1 cellular context compared by ENCODE assay signal in the genomic region with DNA sequence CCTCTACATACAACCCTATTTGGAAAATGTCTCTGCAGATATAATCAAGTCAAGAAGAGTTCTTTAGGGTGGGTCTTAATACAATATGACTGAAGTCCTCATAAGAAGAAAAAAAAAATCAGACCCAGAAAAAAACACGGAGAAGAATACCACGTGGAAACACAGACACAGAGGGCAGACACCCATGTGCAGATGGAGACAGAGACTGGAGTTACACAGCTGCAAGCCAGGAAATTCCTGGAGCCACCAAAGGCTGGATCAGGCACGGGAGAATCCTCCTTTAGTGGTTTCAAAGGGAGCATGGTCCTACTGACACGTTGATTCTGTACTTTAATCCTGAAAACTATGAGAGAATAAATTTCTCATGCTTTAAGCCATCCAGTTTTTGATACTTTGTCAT.
TF ChIP-seq lines count a peak whose summit lies in the region.

No MANE protein-coding gene starts in this region.

TF ChIP-seq in SK-N-SH treated with all-trans-retinoic acid at 6 μM for 48 hours, 23 proteins besides CTCF, POLR2A, EP300 and RAD21 (continued from another document):
- TF ChIP-seq, protein P1, sequence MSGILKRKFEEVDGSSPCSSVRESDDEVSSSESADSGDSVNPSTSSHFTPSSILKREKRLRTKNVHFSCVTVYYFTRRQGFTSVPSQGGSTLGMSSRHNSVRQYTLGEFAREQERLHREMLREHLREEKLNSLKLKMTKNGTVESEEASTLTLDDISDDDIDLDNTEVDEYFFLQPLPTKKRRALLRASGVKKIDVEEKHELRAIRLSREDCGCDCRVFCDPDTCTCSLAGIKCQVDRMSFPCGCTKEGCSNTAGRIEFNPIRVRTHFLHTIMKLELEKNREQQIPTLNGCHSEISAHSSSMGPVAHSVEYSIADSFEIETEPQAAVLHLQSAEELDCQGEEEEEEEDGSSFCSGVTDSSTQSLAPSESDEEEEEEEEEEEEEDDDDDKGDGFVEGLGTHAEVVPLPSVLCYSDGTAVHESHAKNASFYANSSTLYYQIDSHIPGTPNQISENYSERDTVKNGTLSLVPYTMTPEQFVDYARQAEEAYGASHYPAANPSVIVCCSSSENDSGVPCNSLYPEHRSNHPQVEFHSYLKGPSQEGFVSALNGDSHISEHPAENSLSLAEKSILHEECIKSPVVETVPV (CRISPR knock-in tag; IDR thresholded peaks at IDR 0.05): no peak
- TF ChIP-seq, protein P2, sequence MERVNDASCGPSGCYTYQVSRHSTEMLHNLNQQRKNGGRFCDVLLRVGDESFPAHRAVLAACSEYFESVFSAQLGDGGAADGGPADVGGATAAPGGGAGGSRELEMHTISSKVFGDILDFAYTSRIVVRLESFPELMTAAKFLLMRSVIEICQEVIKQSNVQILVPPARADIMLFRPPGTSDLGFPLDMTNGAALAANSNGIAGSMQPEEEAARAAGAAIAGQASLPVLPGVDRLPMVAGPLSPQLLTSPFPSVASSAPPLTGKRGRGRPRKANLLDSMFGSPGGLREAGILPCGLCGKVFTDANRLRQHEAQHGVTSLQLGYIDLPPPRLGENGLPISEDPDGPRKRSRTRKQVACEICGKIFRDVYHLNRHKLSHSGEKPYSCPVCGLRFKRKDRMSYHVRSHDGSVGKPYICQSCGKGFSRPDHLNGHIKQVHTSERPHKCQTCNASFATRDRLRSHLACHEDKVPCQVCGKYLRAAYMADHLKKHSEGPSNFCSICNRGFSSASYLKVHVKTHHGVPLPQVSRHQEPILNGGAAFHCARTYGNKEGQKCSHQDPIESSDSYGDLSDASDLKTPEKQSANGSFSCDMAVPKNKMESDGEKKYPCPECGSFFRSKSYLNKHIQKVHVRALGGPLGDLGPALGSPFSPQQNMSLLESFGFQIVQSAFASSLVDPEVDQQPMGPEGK (CRISPR knock-in tag; IDR thresholded peaks at IDR 0.05; ENCODE audit: borderline replicate concordance): no peak
- TF ChIP-seq GLIS3 (CRISPR knock-in tag; IDR thresholded peaks at IDR 0.05) (no peak), SNAI2 (CRISPR knock-in tag; IDR thresholded peaks at IDR 0.05) (no peak), TOX (CRISPR knock-in tag; IDR thresholded peaks at IDR 0.05; ENCODE audit: borderline replicate concordance) (no peak), TCF4 (CRISPR knock-in tag; IDR thresholded peaks at IDR 0.05; ENCODE audit: borderline replicate concordance) (no peak), ZFP3 (CRISPR knock-in tag; IDR thresholded peaks at IDR 0.05) (no peak), ZFP30 (CRISPR knock-in tag; IDR thresholded peaks at IDR 0.05) (no peak), CSDC2 (CRISPR knock-in tag; IDR thresholded peaks at IDR 0.05) (no peak)
